Comparison of ENCODE assay signal across 1 cellular context in the genomic region with DNA sequence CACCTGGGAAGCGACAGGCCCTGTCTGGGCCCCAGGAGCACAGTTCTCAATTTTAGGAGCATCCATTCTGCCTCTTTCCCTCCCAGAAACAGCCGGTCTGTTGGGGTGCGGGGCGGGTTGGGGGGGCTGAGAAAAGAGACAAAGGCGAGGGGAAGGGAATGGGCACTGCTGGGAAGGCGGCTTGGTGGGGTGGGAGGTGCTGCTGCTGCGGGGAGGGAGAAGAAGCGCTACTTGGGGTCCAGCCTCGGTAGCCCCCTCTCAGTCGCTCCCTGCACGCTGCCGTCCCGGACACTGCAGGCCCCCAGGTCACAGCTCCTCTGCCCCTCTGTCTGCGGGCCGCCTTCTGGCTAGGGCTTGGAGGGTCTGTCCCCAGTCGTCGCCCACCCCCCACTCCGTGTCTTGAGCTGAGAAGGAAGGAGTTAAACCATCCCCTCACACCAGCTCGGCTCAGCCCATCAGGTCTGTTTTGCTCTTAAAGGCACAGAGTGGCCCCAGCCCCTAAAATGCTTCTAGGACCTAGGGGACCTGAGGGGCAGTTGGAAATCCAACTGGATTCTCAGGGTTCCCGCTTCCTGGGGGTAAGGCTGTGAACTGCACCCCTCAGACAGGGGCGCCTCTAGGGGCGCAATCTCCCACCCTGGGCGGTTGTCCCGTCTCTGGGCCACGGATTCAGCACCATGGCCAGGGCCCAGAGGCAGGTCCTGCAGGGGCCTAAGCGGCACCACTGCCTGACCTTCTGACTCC.
TF ChIP-seq lines count a peak whose summit lies in the region.

No MANE protein-coding gene starts in this region.

TF ChIP-seq in WTC11, 78 proteins besides CTCF, POLR2A, EP300 and RAD21 (continued from another document and continues in another):
- TF ChIP-seq, protein P1, sequence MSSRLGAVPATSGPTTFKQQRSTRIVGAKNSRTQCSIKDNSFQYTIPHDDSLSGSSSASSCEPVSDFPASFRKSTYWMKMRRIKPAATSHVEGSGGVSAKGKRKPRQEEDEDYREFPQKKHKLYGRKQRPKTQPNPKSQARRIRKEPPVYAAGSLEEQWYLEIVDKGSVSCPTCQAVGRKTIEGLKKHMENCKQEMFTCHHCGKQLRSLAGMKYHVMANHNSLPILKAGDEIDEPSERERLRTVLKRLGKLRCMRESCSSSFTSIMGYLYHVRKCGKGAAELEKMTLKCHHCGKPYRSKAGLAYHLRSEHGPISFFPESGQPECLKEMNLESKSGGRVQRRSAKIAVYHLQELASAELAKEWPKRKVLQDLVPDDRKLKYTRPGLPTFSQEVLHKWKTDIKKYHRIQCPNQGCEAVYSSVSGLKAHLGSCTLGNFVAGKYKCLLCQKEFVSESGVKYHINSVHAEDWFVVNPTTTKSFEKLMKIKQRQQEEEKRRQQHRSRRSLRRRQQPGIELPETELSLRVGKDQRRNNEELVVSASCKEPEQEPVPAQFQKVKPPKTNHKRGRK (CRISPR knock-in tag; IDR thresholded peaks at IDR 0.05; ENCODE audit: borderline replicate concordance) = no peak
- TF ChIP-seq, protein P2, sequence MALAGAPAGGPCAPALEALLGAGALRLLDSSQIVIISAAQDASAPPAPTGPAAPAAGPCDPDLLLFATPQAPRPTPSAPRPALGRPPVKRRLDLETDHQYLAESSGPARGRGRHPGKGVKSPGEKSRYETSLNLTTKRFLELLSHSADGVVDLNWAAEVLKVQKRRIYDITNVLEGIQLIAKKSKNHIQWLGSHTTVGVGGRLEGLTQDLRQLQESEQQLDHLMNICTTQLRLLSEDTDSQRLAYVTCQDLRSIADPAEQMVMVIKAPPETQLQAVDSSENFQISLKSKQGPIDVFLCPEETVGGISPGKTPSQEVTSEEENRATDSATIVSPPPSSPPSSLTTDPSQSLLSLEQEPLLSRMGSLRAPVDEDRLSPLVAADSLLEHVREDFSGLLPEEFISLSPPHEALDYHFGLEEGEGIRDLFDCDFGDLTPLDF (CRISPR knock-in tag; IDR thresholded peaks at IDR 0.05) = 0 out of 2 replicates have a peak, but pooled peaks have one; percentile 29
- no peak for TF ChIP-seq RELA (CRISPR knock-in tag; IDR thresholded peaks at IDR 0.05; ENCODE audit: borderline replicate concordance)
- TF ChIP-seq, protein P3, sequence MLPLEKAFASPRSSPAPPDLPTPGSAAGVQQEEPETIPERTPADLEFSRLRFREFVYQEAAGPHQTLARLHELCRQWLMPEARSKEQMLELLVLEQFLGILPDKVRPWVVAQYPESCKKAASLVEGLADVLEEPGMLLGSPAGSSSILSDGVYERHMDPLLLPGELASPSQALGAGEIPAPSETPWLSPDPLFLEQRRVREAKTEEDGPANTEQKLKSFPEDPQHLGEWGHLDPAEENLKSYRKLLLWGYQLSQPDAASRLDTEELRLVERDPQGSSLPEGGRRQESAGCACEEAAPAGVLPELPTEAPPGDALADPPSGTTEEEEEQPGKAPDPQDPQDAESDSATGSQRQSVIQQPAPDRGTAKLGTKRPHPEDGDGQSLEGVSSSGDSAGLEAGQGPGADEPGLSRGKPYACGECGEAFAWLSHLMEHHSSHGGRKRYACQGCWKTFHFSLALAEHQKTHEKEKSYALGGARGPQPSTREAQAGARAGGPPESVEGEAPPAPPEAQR (CRISPR knock-in tag; IDR thresholded peaks at IDR 0.05) = no peak
- TF ChIP-seq HMGA2 (CRISPR knock-in tag; IDR thresholded peaks at IDR 0.05) = no peak
- TF ChIP-seq JAZF1 (CRISPR knock-in tag; IDR thresholded peaks at IDR 0.05) = no peak
- no peak for TF ChIP-seq TCF7 (CRISPR knock-in tag; IDR thresholded peaks at IDR 0.05; ENCODE audit: low read depth)
- TF ChIP-seq, protein P4, sequence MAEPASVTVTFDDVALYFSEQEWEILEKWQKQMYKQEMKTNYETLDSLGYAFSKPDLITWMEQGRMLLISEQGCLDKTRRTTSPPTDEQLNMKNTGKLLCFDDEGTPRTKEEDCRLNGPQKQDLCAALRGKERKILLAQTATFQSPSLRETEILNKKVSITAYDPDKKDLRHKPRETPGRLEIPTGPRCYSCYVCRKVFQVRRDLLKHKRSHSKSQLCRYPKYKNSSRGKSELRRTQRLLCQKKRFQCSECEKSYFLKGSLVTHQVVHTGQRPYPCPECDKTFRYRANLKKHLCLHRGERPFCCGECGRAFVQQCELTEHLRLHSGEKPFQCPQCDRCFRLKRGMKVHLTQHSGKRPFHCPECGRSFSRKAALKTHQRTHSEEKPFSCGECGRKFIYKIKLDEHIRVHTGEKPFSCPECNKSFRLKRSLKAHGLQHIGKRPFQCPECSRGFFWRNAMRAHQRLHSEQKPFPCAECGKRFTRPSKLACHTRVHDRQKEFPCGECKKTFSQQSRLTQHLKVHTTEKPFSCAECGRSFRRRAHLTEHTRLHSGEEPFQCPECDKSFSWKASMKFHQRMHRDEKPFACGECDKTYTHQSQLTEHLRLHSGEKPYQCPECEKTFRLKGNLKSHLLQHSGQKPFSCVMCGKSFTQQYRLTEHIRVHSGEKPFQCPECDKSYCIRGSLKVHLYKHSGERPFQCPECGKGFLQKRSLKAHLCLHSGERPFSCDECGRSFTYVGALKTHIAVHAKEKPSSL (CRISPR knock-in tag; conservative IDR thresholded peaks at IDR 0.05) = no peak
- 0 out of 2 replicates have a peak, but pooled peaks have one; percentile 64 for TF ChIP-seq FOXK1 (CRISPR knock-in tag; IDR thresholded peaks at IDR 0.05)
- TF ChIP-seq, protein P5, sequence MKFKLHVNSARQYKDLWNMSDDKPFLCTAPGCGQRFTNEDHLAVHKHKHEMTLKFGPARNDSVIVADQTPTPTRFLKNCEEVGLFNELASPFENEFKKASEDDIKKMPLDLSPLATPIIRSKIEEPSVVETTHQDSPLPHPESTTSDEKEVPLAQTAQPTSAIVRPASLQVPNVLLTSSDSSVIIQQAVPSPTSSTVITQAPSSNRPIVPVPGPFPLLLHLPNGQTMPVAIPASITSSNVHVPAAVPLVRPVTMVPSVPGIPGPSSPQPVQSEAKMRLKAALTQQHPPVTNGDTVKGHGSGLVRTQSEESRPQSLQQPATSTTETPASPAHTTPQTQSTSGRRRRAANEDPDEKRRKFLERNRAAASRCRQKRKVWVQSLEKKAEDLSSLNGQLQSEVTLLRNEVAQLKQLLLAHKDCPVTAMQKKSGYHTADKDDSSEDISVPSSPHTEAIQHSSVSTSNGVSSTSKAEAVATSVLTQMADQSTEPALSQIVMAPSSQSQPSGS (CRISPR knock-in tag; IDR thresholded peaks at IDR 0.05; ENCODE audit: borderline replicate concordance, low read depth) = no peak
- TF ChIP-seq MYBL2 (CRISPR knock-in tag; IDR thresholded peaks at IDR 0.05) = no peak
- TF ChIP-seq ZNF219 (CRISPR knock-in tag; IDR thresholded peaks at IDR 0.05; ENCODE audit: borderline replicate concordance) = no peak
- TF ChIP-seq, protein P6, sequence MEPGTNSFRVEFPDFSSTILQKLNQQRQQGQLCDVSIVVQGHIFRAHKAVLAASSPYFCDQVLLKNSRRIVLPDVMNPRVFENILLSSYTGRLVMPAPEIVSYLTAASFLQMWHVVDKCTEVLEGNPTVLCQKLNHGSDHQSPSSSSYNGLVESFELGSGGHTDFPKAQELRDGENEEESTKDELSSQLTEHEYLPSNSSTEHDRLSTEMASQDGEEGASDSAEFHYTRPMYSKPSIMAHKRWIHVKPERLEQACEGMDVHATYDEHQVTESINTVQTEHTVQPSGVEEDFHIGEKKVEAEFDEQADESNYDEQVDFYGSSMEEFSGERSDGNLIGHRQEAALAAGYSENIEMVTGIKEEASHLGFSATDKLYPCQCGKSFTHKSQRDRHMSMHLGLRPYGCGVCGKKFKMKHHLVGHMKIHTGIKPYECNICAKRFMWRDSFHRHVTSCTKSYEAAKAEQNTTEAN (CRISPR knock-in tag; IDR thresholded peaks at IDR 0.05) = no peak
- no peak for TF ChIP-seq IRF2 (CRISPR knock-in tag; IDR thresholded peaks at IDR 0.05; ENCODE audit: borderline replicate concordance, low read depth)
- TF ChIP-seq, protein P7, sequence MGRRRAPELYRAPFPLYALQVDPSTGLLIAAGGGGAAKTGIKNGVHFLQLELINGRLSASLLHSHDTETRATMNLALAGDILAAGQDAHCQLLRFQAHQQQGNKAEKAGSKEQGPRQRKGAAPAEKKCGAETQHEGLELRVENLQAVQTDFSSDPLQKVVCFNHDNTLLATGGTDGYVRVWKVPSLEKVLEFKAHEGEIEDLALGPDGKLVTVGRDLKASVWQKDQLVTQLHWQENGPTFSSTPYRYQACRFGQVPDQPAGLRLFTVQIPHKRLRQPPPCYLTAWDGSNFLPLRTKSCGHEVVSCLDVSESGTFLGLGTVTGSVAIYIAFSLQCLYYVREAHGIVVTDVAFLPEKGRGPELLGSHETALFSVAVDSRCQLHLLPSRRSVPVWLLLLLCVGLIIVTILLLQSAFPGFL (CRISPR knock-in tag; IDR thresholded peaks at IDR 0.05; ENCODE audit: borderline replicate concordance) = peak; percentile 88; the same call in 1 of the 2 replicates
- no peak for TF ChIP-seq KAT7 (CRISPR knock-in tag; IDR thresholded peaks at IDR 0.05; ENCODE audit: borderline replicate concordance)
- TF ChIP-seq ZNF317 (CRISPR knock-in tag; IDR thresholded peaks at IDR 0.05; ENCODE audit: borderline replicate concordance, low read depth) = no peak
- TF ChIP-seq GABPB1 (CRISPR knock-in tag; IDR thresholded peaks at IDR 0.05) = peak; percentile 83
- TF ChIP-seq ZNF121 (CRISPR knock-in tag; IDR thresholded peaks at IDR 0.05) = no peak
- TF ChIP-seq, protein P8, sequence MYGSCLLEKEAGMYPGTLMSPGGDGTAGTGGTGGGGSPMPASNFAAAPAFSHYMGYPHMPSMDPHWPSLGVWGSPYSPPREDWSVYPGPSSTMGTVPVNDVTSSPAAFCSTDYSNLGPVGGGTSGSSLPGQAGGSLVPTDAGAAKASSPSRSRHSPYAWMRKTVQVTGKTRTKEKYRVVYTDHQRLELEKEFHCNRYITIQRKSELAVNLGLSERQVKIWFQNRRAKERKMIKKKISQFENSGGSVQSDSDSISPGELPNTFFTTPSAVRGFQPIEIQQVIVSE (CRISPR knock-in tag; IDR thresholded peaks at IDR 0.05; ENCODE audit: borderline replicate concordance) = no peak
- TF ChIP-seq ZNF396 (CRISPR knock-in tag; IDR thresholded peaks at IDR 0.05; ENCODE audit: borderline replicate concordance) = no peak
- TF ChIP-seq TEAD1 (CRISPR knock-in tag; IDR thresholded peaks at IDR 0.05) = peak; percentile 86
- peak; percentile 51; the same call in 1 of the 2 replicates for TF ChIP-seq FOXP1 (CRISPR knock-in tag; IDR thresholded peaks at IDR 0.05; ENCODE audit: borderline replicate concordance)
- TF ChIP-seq, protein P9, sequence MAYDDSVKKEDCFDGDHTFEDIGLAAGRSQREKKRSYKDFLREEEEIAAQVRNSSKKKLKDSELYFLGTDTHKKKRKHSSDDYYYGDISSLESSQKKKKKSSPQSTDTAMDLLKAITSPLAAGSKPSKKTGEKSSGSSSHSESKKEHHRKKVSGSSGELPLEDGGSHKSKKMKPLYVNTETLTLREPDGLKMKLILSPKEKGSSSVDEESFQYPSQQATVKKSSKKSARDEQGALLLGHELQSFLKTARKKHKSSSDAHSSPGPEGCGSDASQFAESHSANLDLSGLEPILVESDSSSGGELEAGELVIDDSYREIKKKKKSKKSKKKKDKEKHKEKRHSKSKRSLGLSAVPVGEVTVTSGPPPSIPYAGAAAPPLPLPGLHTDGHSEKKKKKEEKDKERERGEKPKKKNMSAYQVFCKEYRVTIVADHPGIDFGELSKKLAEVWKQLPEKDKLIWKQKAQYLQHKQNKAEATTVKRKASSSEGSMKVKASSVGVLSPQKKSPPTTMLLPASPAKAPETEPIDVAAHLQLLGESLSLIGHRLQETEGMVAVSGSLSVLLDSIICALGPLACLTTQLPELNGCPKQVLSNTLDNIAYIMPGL (CRISPR knock-in tag; IDR thresholded peaks at IDR 0.05) = peak; percentile 79
- TF ChIP-seq GRHL2 (CRISPR knock-in tag; IDR thresholded peaks at IDR 0.05; ENCODE audit: insufficient replicate concordance, severe bottlenecking) = no peak
- TF ChIP-seq, protein P10, sequence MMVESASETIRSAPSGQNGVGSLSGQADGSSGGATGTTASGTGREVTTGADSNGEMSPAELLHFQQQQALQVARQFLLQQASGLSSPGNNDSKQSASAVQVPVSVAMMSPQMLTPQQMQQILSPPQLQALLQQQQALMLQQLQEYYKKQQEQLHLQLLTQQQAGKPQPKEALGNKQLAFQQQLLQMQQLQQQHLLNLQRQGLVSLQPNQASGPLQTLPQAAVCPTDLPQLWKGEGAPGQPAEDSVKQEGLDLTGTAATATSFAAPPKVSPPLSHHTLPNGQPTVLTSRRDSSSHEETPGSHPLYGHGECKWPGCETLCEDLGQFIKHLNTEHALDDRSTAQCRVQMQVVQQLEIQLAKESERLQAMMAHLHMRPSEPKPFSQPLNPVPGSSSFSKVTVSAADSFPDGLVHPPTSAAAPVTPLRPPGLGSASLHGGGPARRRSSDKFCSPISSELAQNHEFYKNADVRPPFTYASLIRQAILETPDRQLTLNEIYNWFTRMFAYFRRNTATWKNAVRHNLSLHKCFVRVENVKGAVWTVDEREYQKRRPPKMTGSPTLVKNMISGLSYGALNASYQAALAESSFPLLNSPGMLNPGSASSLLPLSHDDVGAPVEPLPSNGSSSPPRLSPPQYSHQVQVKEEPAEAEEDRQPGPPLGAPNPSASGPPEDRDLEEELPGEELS (CRISPR knock-in tag; IDR thresholded peaks at IDR 0.05) = peak; percentile 88
- TF ChIP-seq ESRRA (CRISPR knock-in tag; IDR thresholded peaks at IDR 0.05; ENCODE audit: borderline replicate concordance) = no peak; the same call in 1 of the 2 replicates
- TF ChIP-seq, protein P11, sequence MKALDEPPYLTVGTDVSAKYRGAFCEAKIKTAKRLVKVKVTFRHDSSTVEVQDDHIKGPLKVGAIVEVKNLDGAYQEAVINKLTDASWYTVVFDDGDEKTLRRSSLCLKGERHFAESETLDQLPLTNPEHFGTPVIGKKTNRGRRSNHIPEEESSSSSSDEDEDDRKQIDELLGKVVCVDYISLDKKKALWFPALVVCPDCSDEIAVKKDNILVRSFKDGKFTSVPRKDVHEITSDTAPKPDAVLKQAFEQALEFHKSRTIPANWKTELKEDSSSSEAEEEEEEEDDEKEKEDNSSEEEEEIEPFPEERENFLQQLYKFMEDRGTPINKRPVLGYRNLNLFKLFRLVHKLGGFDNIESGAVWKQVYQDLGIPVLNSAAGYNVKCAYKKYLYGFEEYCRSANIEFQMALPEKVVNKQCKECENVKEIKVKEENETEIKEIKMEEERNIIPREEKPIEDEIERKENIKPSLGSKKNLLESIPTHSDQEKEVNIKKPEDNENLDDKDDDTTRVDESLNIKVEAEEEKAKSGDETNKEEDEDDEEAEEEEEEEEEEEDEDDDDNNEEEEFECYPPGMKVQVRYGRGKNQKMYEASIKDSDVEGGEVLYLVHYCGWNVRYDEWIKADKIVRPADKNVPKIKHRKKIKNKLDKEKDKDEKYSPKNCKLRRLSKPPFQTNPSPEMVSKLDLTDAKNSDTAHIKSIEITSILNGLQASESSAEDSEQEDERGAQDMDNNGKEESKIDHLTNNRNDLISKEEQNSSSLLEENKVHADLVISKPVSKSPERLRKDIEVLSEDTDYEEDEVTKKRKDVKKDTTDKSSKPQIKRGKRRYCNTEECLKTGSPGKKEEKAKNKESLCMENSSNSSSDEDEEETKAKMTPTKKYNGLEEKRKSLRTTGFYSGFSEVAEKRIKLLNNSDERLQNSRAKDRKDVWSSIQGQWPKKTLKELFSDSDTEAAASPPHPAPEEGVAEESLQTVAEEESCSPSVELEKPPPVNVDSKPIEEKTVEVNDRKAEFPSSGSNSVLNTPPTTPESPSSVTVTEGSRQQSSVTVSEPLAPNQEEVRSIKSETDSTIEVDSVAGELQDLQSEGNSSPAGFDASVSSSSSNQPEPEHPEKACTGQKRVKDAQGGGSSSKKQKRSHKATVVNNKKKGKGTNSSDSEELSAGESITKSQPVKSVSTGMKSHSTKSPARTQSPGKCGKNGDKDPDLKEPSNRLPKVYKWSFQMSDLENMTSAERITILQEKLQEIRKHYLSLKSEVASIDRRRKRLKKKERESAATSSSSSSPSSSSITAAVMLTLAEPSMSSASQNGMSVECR (CRISPR knock-in tag; IDR thresholded peaks at IDR 0.05; ENCODE audit: borderline replicate concordance) = peak; percentile 93
